In the genomic region with DNA sequence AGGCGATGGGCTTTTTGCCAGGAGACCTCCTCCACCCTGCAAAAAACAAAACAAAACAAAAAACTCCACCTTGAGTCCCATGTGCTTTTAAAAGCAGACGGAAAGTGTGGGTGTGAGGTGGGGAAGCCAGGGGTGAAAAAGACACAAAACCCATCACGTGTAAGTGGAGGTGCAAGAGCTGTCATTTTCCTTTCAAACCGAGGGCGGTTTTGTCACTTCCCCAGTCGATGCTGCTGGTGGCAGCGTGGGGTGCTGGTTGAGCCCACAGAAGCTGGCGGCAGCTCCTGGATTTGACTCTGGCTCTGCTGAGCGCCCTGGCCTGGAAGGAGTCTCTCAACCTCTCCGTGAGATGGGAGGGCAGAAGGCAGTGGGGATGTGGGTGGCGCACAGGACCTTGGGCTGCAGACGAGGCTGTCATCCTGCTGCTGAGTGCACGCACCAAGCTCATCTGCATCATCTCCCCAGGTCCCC, we compare ENCODE assay signal across 10 cellular contexts.
DNase-seq lines count a peak whose midpoint lies in the region; ATAC-seq and TF ChIP-seq lines count a peak whose summit lies in the region.
"Had no signal": no experiment of that assay in that cellular context is flagged by ENCODE, and none has a peak within 500 bp of the region (broad histone marks: within the 10 kb centered on the region; RNA-seq: fewer than 3 reads in every experiment).

No MANE protein-coding gene starts in this region.

- POLR2A ChIA-PET in CD8-positive, alpha-beta T cell (lab: Charles Lee), result no interaction called here

- no peaks in the 10 kb centered on the region for H3K36me3 ChIP-seq in CD8-positive, alpha-beta T cell (ENCODE audit: insufficient read depth, low read length)
- H3K36me3 ChIP-seq in SJCRH30, result no peaks in the 10 kb centered on the region

- intact Hi-C loops in CD8-positive, alpha-beta T cell (cut with DNase I, micrococcal nuclease), result no loop called here

- peaks cover 3% of the 10 kb centered on the region for H3K4me1 Mint-ChIP-seq in CD8-positive, alpha-beta T cell (ENCODE audit: low read depth)
- peaks cover 5 to 23% of the 10 kb centered on the region in 2 donors for H3K4me1 Mint-ChIP-seq in natural killer cell treated with Interleukin-12 subunit alpha and Interleukin-12 subunit beta and Interleukin-15 and Interleukin-18, amount 100 ng/mL, for 72 hours (ENCODE audit: low read depth in 2 of 2)
- H3K4me1 Mint-ChIP-seq in nephron progenitor cell, result peaks cover 45% of the 10 kb centered on the region
- H3K4me1 Mint-ChIP-seq: memory B cell had no signal

- peaks cover 4% of the 10 kb centered on the region for H3K27me3 Mint-ChIP-seq in CD8-positive, alpha-beta T cell (ENCODE audit: low read depth)
- H3K27me3 Mint-ChIP-seq in natural killer cell treated with Interleukin-12 subunit alpha and Interleukin-12 subunit beta and Interleukin-15 and Interleukin-18, amount 100 ng/mL, for 72 hours, result peaks cover 0 to 12% of the 10 kb centered on the region in 2 donors
- H3K27me3 Mint-ChIP-seq in nephron progenitor cell (ENCODE audit: low read depth, poor library complexity), result peaks cover 8% of the 10 kb centered on the region
- H3K27me3 Mint-ChIP-seq: IgD-negative memory B cell had no signal

- no peak for TF ChIP-seq CTCF in CD8-positive, alpha-beta T cell (IDR thresholded peaks at IDR 0.05)
- no peak for TF ChIP-seq CTCF in nephron progenitor cell (IDR thresholded peaks at IDR 0.05)
- TF ChIP-seq CTCF in foreskin keratinocyte (conservative IDR thresholded peaks at IDR 0.05), result no peak

- peak overlapping the region; percentile 66 for H3K27ac Mint-ChIP-seq in CD8-positive, alpha-beta T cell
- H3K27ac Mint-ChIP-seq in natural killer cell treated with Interleukin-12 subunit alpha and Interleukin-12 subunit beta and Interleukin-15 and Interleukin-18, amount 100 ng/mL, for 72 hours, result no peak overlapping the region
- no peak overlapping the region for H3K27ac Mint-ChIP-seq in nephron progenitor cell
- H3K27ac Mint-ChIP-seq: memory B cell had no signal

- peaks cover 4% of the 10 kb centered on the region for H3K4me1 ChIP-seq in CD8-positive, alpha-beta T cell (ENCODE audit: insufficient read depth, low read length)
- H3K4me1 ChIP-seq in SJCRH30 (peaks cover 45% of the 10 kb centered on the region), foreskin keratinocyte (no peaks in the 10 kb centered on the region)

- no peaks in the 10 kb centered on the region for H3K9me3 ChIP-seq in CD8-positive, alpha-beta T cell (ENCODE audit: low read length)
- no peaks in the 10 kb centered on the region for H3K9me3 ChIP-seq in SJCRH30 (replicated peaks)

- no peak overlapping the region for H3K27ac ChIP-seq in CD8-positive, alpha-beta T cell (ENCODE audit: low read depth, low read length)
- H3K27ac ChIP-seq in SJCRH30 (peak overlapping the region; percentile 18), foreskin keratinocyte (no peak overlapping the region)

- no peak overlapping the region for H3K4me3 ChIP-seq in CD8-positive, alpha-beta T cell (ENCODE audit: low read depth, low read length)
- no peak overlapping the region for H3K4me3 ChIP-seq in SJCRH30

- no peak overlapping the region for H3K4me3 Mint-ChIP-seq in CD8-positive, alpha-beta T cell
- H3K4me3 Mint-ChIP-seq in natural killer cell treated with Interleukin-12 subunit alpha and Interleukin-12 subunit beta and Interleukin-15 and Interleukin-18, amount 100 ng/mL, for 72 hours, result peak overlapping the region; percentile 8
- H3K4me3 Mint-ChIP-seq in nephron progenitor cell, result no peak overlapping the region
- H3K4me3 Mint-ChIP-seq: IgD-negative memory B cell, memory B cell had no signal

- peak in 6 of 7 experiments; percentile 11 to 61 (median 26) for DNase-seq in CD8-positive, alpha-beta T cell
- peak; percentile 65 for DNase-seq in DMS 273 treated with DMSO at 0.1 percent for 48 hours (lab: John Stamatoyannopoulos, UW)
- peak; percentile 30 to 56 for DNase-seq in SJCRH30
- no peak for DNase-seq in natural killer cell treated with Interleukin-12 subunit alpha and Interleukin-12 subunit beta and Interleukin-15 and Interleukin-18, amount 100 ng/mL, for 72 hours (ENCODE audit: low spot score)
- no peak for DNase-seq in nephron progenitor cell
- DNase-seq in foreskin keratinocyte, result no peak
- DNase-seq: erythroblast had no signal

- no peaks in the 10 kb centered on the region for H3K27me3 ChIP-seq in CD8-positive, alpha-beta T cell (ENCODE audit: insufficient read depth, low read length)
- H3K27me3 ChIP-seq in SJCRH30 (no peaks in the 10 kb centered on the region), foreskin keratinocyte (no peaks in the 10 kb centered on the region)

- peak; percentile 79 for ATAC-seq in CD8-positive, alpha-beta T cell
- ATAC-seq in natural killer cell treated with Interleukin-12 subunit alpha and Interleukin-12 subunit beta and Interleukin-15 and Interleukin-18, amount 100 ng/mL, for 72 hours, result peak; percentile 45 to 56
- no peak for ATAC-seq in HG03439 (IDR thresholded peaks at IDR 0.05; ENCODE audit: unreplicated experiment)
- no peak for ATAC-seq in foreskin keratinocyte

- CTCF ChIA-PET in CD8-positive, alpha-beta T cell (lab: Charles Lee), result interaction anchor here (1.2 kb wide), 1 partner anchor 11 kb away, joined by 4 read pairs; no protein-coding TSS in a partner anchor

- H3K36me3 Mint-ChIP-seq in CD8-positive, alpha-beta T cell, result no peaks in the 10 kb centered on the region
- no peaks in the 10 kb centered on the region for H3K36me3 Mint-ChIP-seq in natural killer cell treated with Interleukin-12 subunit alpha and Interleukin-12 subunit beta and Interleukin-15 and Interleukin-18, amount 100 ng/mL, for 72 hours
- H3K36me3 Mint-ChIP-seq in nephron progenitor cell (ENCODE audit: low read depth), result no peaks in the 10 kb centered on the region
- H3K36me3 Mint-ChIP-seq: IgD-negative memory B cell, memory B cell had no signal

- H3K9me3 Mint-ChIP-seq in CD8-positive, alpha-beta T cell, result peaks cover 3% of the 10 kb centered on the region
- no peaks in the 10 kb centered on the region for H3K9me3 Mint-ChIP-seq in natural killer cell treated with Interleukin-12 subunit alpha and Interleukin-12 subunit beta and Interleukin-15 and Interleukin-18, amount 100 ng/mL, for 72 hours
- peaks cover 7% of the 10 kb centered on the region for H3K9me3 Mint-ChIP-seq in nephron progenitor cell

Comparison
In these comparisons a context has a peak if more than half of its experiments do, and no peak if none do; other contexts are left out.
1. ATAC-seq: peak in CD8-positive, alpha-beta T cell (single experiment) and natural killer cell treated with Interleukin-12 subunit alpha and Interleukin-12 subunit beta and Interleukin-15 and Interleukin-18, amount 100 ng/mL, for 72 hours (2 of 2); none in HG03439 (single experiment) and foreskin keratinocyte (single experiment).
2. DNase-seq: peak in CD8-positive, alpha-beta T cell (6 of 7), DMS 273 treated with DMSO at 0.1 percent for 48 hours (single experiment) and SJCRH30 (2 of 2); none in natural killer cell treated with Interleukin-12 subunit alpha and Interleukin-12 subunit beta and Interleukin-15 and Interleukin-18, amount 100 ng/mL, for 72 hours (single experiment), nephron progenitor cell (single experiment) and foreskin keratinocyte (0 of 2).